In genomic region chrX:119802546-119802945, GRCh38 we compare ENCODE assay signal across 4 cellular contexts. TPM values are rescaled to one million over a fixed set of nuclear protein-coding genes. Genes with fewer than 3 reads are reported as not detected.
"Had no signal": no experiment of that assay in that cellular context is flagged by ENCODE, and none has a peak within 500 bp of the region (broad histone marks: within the 10 kb centered on the region; RNA-seq: fewer than 3 reads in every experiment).

No MANE protein-coding gene starts in this region.

- ATAC-seq: GM12878 had no signal

- DNase-seq: GDM1, GF-D8 had no signal

- H3K4me3 ChIP-seq: GM12878 had no signal

RNA-seq across cellular contexts. Expression of gene SOWAHD, which starts 44.2 kb away (rescaled TPM):
- total RNA-seq: G401 had no signal
